32 cellular contexts compared by ENCODE assay signal in genomic region chr4:48058620-48059530, GRCh38. TPM values are rescaled to one million over a fixed set of nuclear protein-coding genes. Genes with fewer than 3 reads are reported as not detected.
DNase-seq lines count a peak whose midpoint lies in the region; ATAC-seq and TF ChIP-seq lines count a peak whose summit lies in the region.
"Had no signal": no experiment of that assay in that cellular context is flagged by ENCODE, and none has a peak within 500 bp of the region (broad histone marks: within the 10 kb centered on the region; RNA-seq: fewer than 3 reads in every experiment).

No MANE protein-coding gene starts in this region.

- intact Hi-C loops in Right ventricle myocardium inferior (cut with DNase I): no loop called here

- no peaks in the 10 kb centered on the region for H3K79me2 ChIP-seq in parathyroid adenoma

- peaks cover 0 to 27% (median 0%) of the 10 kb centered on the region in 3 donors for H3K36me3 Mint-ChIP-seq in CD8-positive, alpha-beta memory T cell
- peaks cover 4% of the 10 kb centered on the region for H3K36me3 Mint-ChIP-seq in endodermal cell (ENCODE audit: low read depth)

- H3K4me2 ChIP-seq in parathyroid adenoma (ENCODE audit: low read length): peak overlapping the region; percentile 34

- POLR2A ChIA-PET in CD8-positive, alpha-beta memory T cell (lab: Charles Lee): no interaction called here

- H3K27ac Mint-ChIP-seq in CD8-positive, alpha-beta memory T cell: peak overlapping the region in 5 of 8 donors; percentile 28 to 74 (median 43)
- no peak overlapping the region for H3K27ac Mint-ChIP-seq in endodermal cell
- H3K27ac Mint-ChIP-seq: HFFc6 had no signal

- H3K4me3 Mint-ChIP-seq in CD8-positive, alpha-beta memory T cell: no peak overlapping the region
- peak overlapping the region; percentile 40 for H3K4me3 Mint-ChIP-seq in endodermal cell
- H3K4me3 Mint-ChIP-seq: activated naive CD4-positive, alpha-beta T cell treated with anti-CD3 and anti-CD28 coated beads, Interleukin-2, amount 50 U/mL, for 24 hours; HFFc6 had no signal

- CTCF ChIA-PET in CD8-positive, alpha-beta memory T cell (lab: Charles Lee): no interaction called here

- H3K9me3 ChIP-seq in CD8-positive, alpha-beta memory T cell (ENCODE audit: low read length): no peaks in the 10 kb centered on the region
- peaks cover 10% of the 10 kb centered on the region for H3K9me3 ChIP-seq in endodermal cell (ENCODE audit: control insufficient read depth, low read length)
- H3K9me3 ChIP-seq in parathyroid adenoma (ENCODE audit: control insufficient read depth, low read length): no peaks in the 10 kb centered on the region
- H3K9me3 ChIP-seq: breast epithelium, neutrophil, tibial artery had no signal

- no peaks in the 10 kb centered on the region for H3K36me3 ChIP-seq in CD8-positive, alpha-beta memory T cell (ENCODE audit: insufficient read depth, low read length)
- H3K36me3 ChIP-seq in endodermal cell (ENCODE audit: control insufficient read depth, insufficient read depth, low read length) (no peaks in the 10 kb centered on the region), parathyroid adenoma (ENCODE audit: control insufficient read depth, insufficient read depth, low read length) (no peaks in the 10 kb centered on the region)
- H3K36me3 ChIP-seq: breast epithelium, neutrophil, tibial artery had no signal

- no peaks in the 10 kb centered on the region for H3K27me3 ChIP-seq in CD8-positive, alpha-beta memory T cell (ENCODE audit: insufficient read depth, low read length, poor library complexity, severe bottlenecking)
- H3K27me3 ChIP-seq in endodermal cell (ENCODE audit: control insufficient read depth, insufficient read depth, low read length, poor library complexity, severe bottlenecking) (no peaks in the 10 kb centered on the region), parathyroid adenoma (ENCODE audit: control insufficient read depth, insufficient read depth, low read length) (no peaks in the 10 kb centered on the region)
- H3K27me3 ChIP-seq: breast epithelium, neutrophil, tibial artery had no signal

- DNase-seq in CD8-positive, alpha-beta memory T cell: peak in 1 of 5 donors; percentile 28
- DNase-seq in NCI-H748 (lab: John Stamatoyannopoulos, UW; ENCODE audit: unreplicated experiment) (peak; percentile 51), endodermal cell (no peak), cerebellar nuclear complex (lab: John Stamatoyannopoulos, UW) (no peak), Right ventricle myocardium inferior (ENCODE audit: missing footprints) (no peak), T-helper 2 cell (no peak)
- DNase-seq: anterior cingulate cortex; C1 segment of cervical spinal cord; effector CD4-positive, alpha-beta T cell; GOT3; HFFc6; hypothalamus; left cardiac atrium; NCI-H1092 treated with DMSO at 0.1 percent for 48 hours; NCI-H187; NCI-H524 treated with DMSO at 0.1 percent for 48 hours; NK-92 treated with Interleukin-12 subunit alpha and Interleukin-12 subunit beta, amount 100 ng/mL, for 24 hours; PC-3; psoas muscle; stimulated activated CD4-positive, alpha-beta T cell treated with anti-CD3 and anti-CD28 coated beads, Interleukin-12 subunit alpha, Interleukin-12 subunit beta, amount 100 ng/mL, for 4 hours; stimulated activated CD4-positive, alpha-beta T cell treated with anti-CD3 and anti-CD28 coated beads, Interleukin-4, amount 100 ng/mL, for 24 hours; tibial artery had no signal

- WGBS in endodermal cell (ENCODE audit: insufficient coverage in 1 of 2, insufficient read length in 1 of 2), 2 experiments: 79 to 89% methylated on average over 3 to 5 of the region's 5 CpGs

- H3K27me3 Mint-ChIP-seq in CD8-positive, alpha-beta memory T cell: peaks cover 3 to 7% of the 10 kb centered on the region in 2 donors
- peaks cover 5% of the 10 kb centered on the region for H3K27me3 Mint-ChIP-seq in endodermal cell (ENCODE audit: insufficient read depth)
- H3K27me3 Mint-ChIP-seq: activated naive CD4-positive, alpha-beta T cell treated with anti-CD3 and anti-CD28 coated beads, Interleukin-2, amount 50 U/mL, for 24 hours had no signal

- H3K4me1 Mint-ChIP-seq in CD8-positive, alpha-beta memory T cell: peaks cover 14 to 16% (median 16%) of the 10 kb centered on the region in 3 donors
- H3K4me1 Mint-ChIP-seq in endodermal cell: peaks cover 11% of the 10 kb centered on the region

- peaks cover 0 to 17% (median 11%) of the 10 kb centered on the region in 5 donors for H3K9me3 Mint-ChIP-seq in CD8-positive, alpha-beta memory T cell
- H3K9me3 Mint-ChIP-seq in endodermal cell: peaks cover 20% of the 10 kb centered on the region
- H3K9me3 Mint-ChIP-seq: activated naive CD4-positive, alpha-beta T cell treated with anti-CD3 and anti-CD28 coated beads, Interleukin-2, amount 50 U/mL, for 24 hours had no signal

- H3K4me3 ChIP-seq in CD8-positive, alpha-beta memory T cell (ENCODE audit: low read length): no peak overlapping the region
- no peak overlapping the region for H3K4me3 ChIP-seq in endodermal cell (ENCODE audit: low read length)
- peak overlapping the region; percentile 28 for H3K4me3 ChIP-seq in parathyroid adenoma (ENCODE audit: low read depth, low read length)
- H3K4me3 ChIP-seq: breast epithelium, lung, psoas muscle, tibial artery had no signal

- H3K27ac ChIP-seq in CD8-positive, alpha-beta memory T cell (ENCODE audit: low read depth, low read length): no peak overlapping the region
- H3K27ac ChIP-seq in endodermal cell (ENCODE audit: low read depth, low read length): no peak overlapping the region
- peak overlapping the region; percentile 78 for H3K27ac ChIP-seq in parathyroid adenoma
- H3K27ac ChIP-seq: breast epithelium, epithelial cell of prostate, neutrophil, psoas muscle, tibial artery had no signal

- H3K9ac ChIP-seq in endodermal cell (ENCODE audit: extremely low read depth, low read length, poor library complexity, severe bottlenecking) (no peak overlapping the region), parathyroid adenoma (no peak overlapping the region)

- H2AFZ ChIP-seq in parathyroid adenoma: peak overlapping the region; percentile 64

- no peak for TF ChIP-seq CTCF in endodermal cell (conservative IDR thresholded peaks at IDR 0.05)
- no peak for TF ChIP-seq CTCF in parathyroid adenoma (IDR thresholded peaks at IDR 0.05)

- no peak for ATAC-seq in Right ventricle myocardium inferior
- ATAC-seq: left cardiac atrium, PC-3, psoas muscle, sciatic nerve had no signal

- no peaks in the 10 kb centered on the region for H3K4me1 ChIP-seq in CD8-positive, alpha-beta memory T cell (ENCODE audit: insufficient read depth, low read length)
- H3K4me1 ChIP-seq in endodermal cell (ENCODE audit: control insufficient read depth, insufficient read depth, low read length) (no peaks in the 10 kb centered on the region), parathyroid adenoma (peaks cover 4% of the 10 kb centered on the region)
- H3K4me1 ChIP-seq: breast epithelium, psoas muscle, tibial artery had no signal

RNA-seq across cellular contexts. Expression of gene NIPAL1, which starts 42.3 kb away (rescaled TPM):
- total RNA-seq in CD8-positive, alpha-beta memory T cell: 1 to 10 TPM in 1 of 2 experiments, under 1 TPM in 1; 0.55 to 1.1 TPM
- 0.61 TPM for polyA plus RNA-seq in CD8-positive, alpha-beta memory T cell
- total RNA-seq in endodermal cell (1 to 10 TPM; 3.4 to 8.4 TPM), Right ventricle myocardium inferior (0.70 TPM)
- polyA plus RNA-seq in endodermal cell (2013, experiment 1 of 2): 0.96 TPM
- polyA plus RNA-seq in endodermal cell (2013, experiment 2 of 2): 1.1 TPM

RNA-seq across cellular contexts. Expression of gene CNGA1, which starts 42.4 kb away (rescaled TPM):
- not detected for total RNA-seq in CD8-positive, alpha-beta memory T cell
- polyA plus RNA-seq in CD8-positive, alpha-beta memory T cell: not detected
- total RNA-seq in endodermal cell: under 1 TPM in 1 of 2 donors, not detected in 1; 0.24 TPM
- 0.25 TPM for polyA plus RNA-seq in endodermal cell (2013, experiment 1 of 2)
- polyA plus RNA-seq in endodermal cell (2013, experiment 2 of 2): 0.62 TPM
- not detected for total RNA-seq in Right ventricle myocardium inferior
- total RNA-seq: Daoy; HFFc6; HT1080; T-helper 2 cell treated with Interferon-gamma antibody and Interleukin-4, amounts not matched to agents 100 ng/mL and 5 ng/mL, for 36 hours had no signal
